9 cellular contexts compared by ENCODE assay signal in the genomic region with DNA sequence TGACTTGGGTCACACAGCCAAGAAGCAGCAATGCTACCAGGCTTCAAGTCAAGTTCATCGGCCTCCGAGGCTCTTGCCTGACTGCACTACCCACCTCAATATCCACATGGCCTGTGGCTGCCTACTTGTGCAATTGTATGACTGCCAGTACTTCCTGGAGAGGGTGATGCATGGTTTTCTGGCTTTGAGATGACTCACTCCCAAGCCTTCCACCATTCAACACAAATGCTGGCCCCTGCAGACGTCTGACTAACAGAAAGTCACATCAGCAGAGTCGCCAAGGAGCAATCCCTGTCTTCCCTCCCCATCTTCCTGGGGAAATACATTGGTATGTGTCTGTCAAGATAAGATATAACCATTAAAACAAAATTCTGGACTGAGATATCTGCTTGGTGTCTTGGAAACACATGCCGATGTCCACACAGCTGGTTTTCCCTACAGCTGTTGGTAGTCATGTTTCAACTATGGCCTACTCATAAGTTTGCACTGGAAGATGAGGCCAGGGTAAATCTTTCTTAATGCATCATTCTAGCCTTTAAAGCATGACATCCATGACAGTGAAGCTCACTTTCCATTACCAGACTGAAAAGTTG.
DNase-seq lines count a peak whose midpoint lies in the region; ATAC-seq and TF ChIP-seq lines count a peak whose summit lies in the region.
"Had no signal": no experiment of that assay in that cellular context is flagged by ENCODE, and none has a peak within 500 bp of the region (broad histone marks: within the 10 kb centered on the region; RNA-seq: fewer than 3 reads in every experiment).

No MANE protein-coding gene starts in this region.

- no peaks in the 10 kb centered on the region for H3K27me3 Mint-ChIP-seq in activated naive CD8-positive, alpha-beta T cell
- H3K27me3 Mint-ChIP-seq: brain had no signal

- no peaks in the 10 kb centered on the region for H3K9me3 Mint-ChIP-seq in activated naive CD8-positive, alpha-beta T cell (ENCODE audit: low read depth)
- H3K9me3 Mint-ChIP-seq: brain had no signal

- no peaks in the 10 kb centered on the region for H3K9me3 ChIP-seq in liver (ENCODE audit: control insufficient read depth in 4 of 4, low read length in 3 of 4)
- H3K9me3 ChIP-seq in subcutaneous abdominal adipose tissue (ENCODE audit: control insufficient read depth in 5 of 5, low read length in 5 of 5): no peaks in the 10 kb centered on the region

- H3K4me3 Mint-ChIP-seq in activated naive CD8-positive, alpha-beta T cell: no peak overlapping the region
- H3K4me3 Mint-ChIP-seq: brain had no signal

- no peak for ATAC-seq in GM19397 (IDR thresholded peaks at IDR 0.05; ENCODE audit: unreplicated experiment)
- no peak for ATAC-seq in HG03432 (IDR thresholded peaks at IDR 0.05; ENCODE audit: unreplicated experiment)

- no peaks in the 10 kb centered on the region for H3K4me1 ChIP-seq in liver (ENCODE audit: control insufficient read depth in 4 of 4, insufficient read depth in 4 of 4, low read length in 3 of 4)
- peaks cover 8 to 42% (median 27%) of the 10 kb centered on the region in 5 donors for H3K4me1 ChIP-seq in subcutaneous abdominal adipose tissue (ENCODE audit: control insufficient read depth in 5 of 5, insufficient read depth in 5 of 5, low read length in 5 of 5)

- H3K27ac ChIP-seq in liver (ENCODE audit: low read depth in 1 of 2, low read length in 2 of 2) (no peak overlapping the region), subcutaneous abdominal adipose tissue (ENCODE audit: low read depth, low read length) (peak overlapping the region; percentile 34)

- 77% methylated on average over 5 of the region's 5 CpGs for WGBS in liver

- H3K36me3 Mint-ChIP-seq in activated naive CD8-positive, alpha-beta T cell: no peaks in the 10 kb centered on the region
- H3K36me3 Mint-ChIP-seq: brain had no signal

- H3K4me3 ChIP-seq in liver (ENCODE audit: low read depth in 1 of 3, low read length in 3 of 3): no peak overlapping the region
- no peak overlapping the region for H3K4me3 ChIP-seq in subcutaneous abdominal adipose tissue (ENCODE audit: low read depth in 1 of 5, low read length in 5 of 5)

- H3K27me3 ChIP-seq in liver (ENCODE audit: control insufficient read depth in 4 of 4, insufficient read depth in 4 of 4, low read length in 3 of 4) (no peaks in the 10 kb centered on the region), subcutaneous abdominal adipose tissue (ENCODE audit: control insufficient read depth in 5 of 5, insufficient read depth in 4 of 5, low read length in 5 of 5) (no peaks in the 10 kb centered on the region)

- peak overlapping the region; percentile 84 for H3K27ac Mint-ChIP-seq in activated naive CD8-positive, alpha-beta T cell

- TF ChIP-seq CTCF in liver (IDR thresholded peaks at IDR 0.05; ENCODE audit: low read depth, low read length, missing input control): no peak

- H3K36me3 ChIP-seq in liver (ENCODE audit: control insufficient read depth in 4 of 4, insufficient read depth in 3 of 4, low read depth in 1 of 4, low read length in 3 of 4) (no peaks in the 10 kb centered on the region), subcutaneous abdominal adipose tissue (ENCODE audit: control insufficient read depth in 5 of 5, insufficient read depth in 5 of 5, low read length in 5 of 5) (no peaks in the 10 kb centered on the region)

- TF ChIP-seq RAD21 in liver (IDR thresholded peaks at IDR 0.05): no peak

- peak; percentile 90 for DNase-seq in AG20443 (ENCODE audit: low spot score)
- peak; percentile 36 for DNase-seq in NCI-H446 treated with DMSO at 0.1 percent for 48 hours (lab: John Stamatoyannopoulos, UW)
- DNase-seq in Ammon's horn (ENCODE audit: low spot score): no peak

- peaks cover 25% of the 10 kb centered on the region for H3K4me1 Mint-ChIP-seq in activated naive CD8-positive, alpha-beta T cell (ENCODE audit: low read depth)

- H3K9ac ChIP-seq in liver (ENCODE audit: low read depth in 1 of 2, low read length in 2 of 2) (no peak overlapping the region), subcutaneous abdominal adipose tissue (ENCODE audit: low read length in 5 of 5) (no peak overlapping the region)

TF ChIP-seq in liver, 16 proteins besides CTCF, POLR2A, EP300 and RAD21:
- peak; percentile 26 to 30 for TF ChIP-seq JUND (IDR thresholded peaks at IDR 0.05)
- no peak for TF ChIP-seq SP1 (IDR thresholded peaks at IDR 0.05)
